In genomic region chr14:35331605-35332516, GRCh38 we compare ENCODE assay signal across 9 cellular contexts. TPM values are rescaled to one million over a fixed set of nuclear protein-coding genes. Genes with fewer than 3 reads are reported as not detected.
A peak's percentile ranks its signal among the peaks of the same experiment; 100 is the strongest.
DNase-seq lines count a peak whose midpoint lies in the region; ATAC-seq lines count a peak whose summit lies in the region.
"Had no signal": no experiment of that assay in that cellular context is flagged by ENCODE, and none has a peak within 500 bp of the region (broad histone marks: within the 10 kb centered on the region; RNA-seq: fewer than 3 reads in every experiment).

No MANE protein-coding gene starts in this region.

- peaks cover 34% of the 10 kb centered on the region for H3K4me1 Mint-ChIP-seq in activated CD8-positive, alpha-beta memory T cell treated with anti-CD3 and anti-CD28 coated beads, Interleukin-2, amount 10 ng/mL, durations not matched to agents 7 days and 5 days

- H3K27ac Mint-ChIP-seq in activated CD8-positive, alpha-beta memory T cell treated with anti-CD3 and anti-CD28 coated beads, Interleukin-2, amount 10 ng/mL, durations not matched to agents 7 days and 5 days, result peak overlapping the region; percentile 94

- peak; percentile 14 for DNase-seq in DMS 273 (lab: John Stamatoyannopoulos, UW; ENCODE audit: unreplicated experiment)
- no peak for DNase-seq in DMS 273 treated with DMSO at 0.1 percent for 48 hours (lab: John Stamatoyannopoulos, UW)
- DNase-seq in activated CD8-positive, alpha-beta memory T cell treated with anti-CD3 and anti-CD28 coated beads, Interleukin-2, amount 10 ng/mL, durations not matched to agents 7 days and 5 days, result no peak
- peak; percentile 72 to 81 for DNase-seq in left colon
- DNase-seq in sciatic nerve (ENCODE audit: low spot score), result no peak
- DNase-seq in foreskin melanocyte, result no peak

- CTCF ChIA-PET in activated CD8-positive, alpha-beta memory T cell treated with anti-CD3 and anti-CD28 coated beads, Interleukin-2, amount 10 ng/mL, durations not matched to agents 7 days and 5 days (lab: Charles Lee), result interaction anchor here (1.4 to 3.0 kb wide), 3 partner anchors 9 to 72 kb away, joined by 5 to 25 read pairs (median 6); partner anchors contain the start of gene NFKBIA

- H3K36me3 Mint-ChIP-seq in activated CD8-positive, alpha-beta memory T cell treated with anti-CD3 and anti-CD28 coated beads, Interleukin-2, amount 10 ng/mL, durations not matched to agents 7 days and 5 days, result no peaks in the 10 kb centered on the region

- ATAC-seq in HG03108 (IDR thresholded peaks at IDR 0.05; ENCODE audit: unreplicated experiment) (peak; percentile 45), left colon (peak; percentile 50), sciatic nerve (no peak), GM19395 (IDR thresholded peaks at IDR 0.05; ENCODE audit: unreplicated experiment) (no peak)
- ATAC-seq in activated CD8-positive, alpha-beta memory T cell treated with anti-CD3 and anti-CD28 coated beads, Interleukin-2, amount 10 ng/mL, durations not matched to agents 7 days and 5 days, result no peak

- no peaks in the 10 kb centered on the region for H3K9me3 Mint-ChIP-seq in activated CD8-positive, alpha-beta memory T cell treated with anti-CD3 and anti-CD28 coated beads, Interleukin-2, amount 10 ng/mL, durations not matched to agents 7 days and 5 days (ENCODE audit: low read depth)
- H3K9me3 Mint-ChIP-seq: neural crest cell had no signal

- H3K27me3 Mint-ChIP-seq in activated CD8-positive, alpha-beta memory T cell treated with anti-CD3 and anti-CD28 coated beads, Interleukin-2, amount 10 ng/mL, durations not matched to agents 7 days and 5 days, result no peaks in the 10 kb centered on the region

- no peak overlapping the region for H3K4me3 Mint-ChIP-seq in activated CD8-positive, alpha-beta memory T cell treated with anti-CD3 and anti-CD28 coated beads, Interleukin-2, amount 10 ng/mL, durations not matched to agents 7 days and 5 days
- H3K4me3 Mint-ChIP-seq: neural crest cell had no signal

- intact Hi-C loops in left colon (cut with DNase I, micrococcal nuclease), result no loop called here
- intact Hi-C loops in sciatic nerve (cut with DNase I), result no loop called here

RNA-seq across cellular contexts. Expression of gene PSMA6, which starts 39.7 kb away (rescaled TPM):
- total RNA-seq in activated CD8-positive, alpha-beta memory T cell treated with anti-CD3 and anti-CD28 coated beads, Interleukin-2, amount 10 ng/mL, durations not matched to agents 7 days and 5 days, result 100 to 1,000 TPM; 251 to 299 TPM
- total RNA-seq in left colon (100 to 1,000 TPM; 138 to 171 TPM), sciatic nerve (103 TPM)

Comparison
In these comparisons a context has a peak if more than half of its experiments do, and no peak if none do; other contexts are left out.
1. DNase-seq: peak in DMS 273 (single experiment) and left colon (2 of 2); none in DMS 273 treated with DMSO at 0.1 percent for 48 hours (single experiment), activated CD8-positive, alpha-beta memory T cell treated with anti-CD3 and anti-CD28 coated beads, Interleukin-2, amount 10 ng/mL, durations not matched to agents 7 days and 5 days (single experiment), sciatic nerve (single experiment) and foreskin melanocyte (single experiment).
2. ATAC-seq: peak in HG03108 (single experiment) and left colon (single experiment); none in activated CD8-positive, alpha-beta memory T cell treated with anti-CD3 and anti-CD28 coated beads, Interleukin-2, amount 10 ng/mL, durations not matched to agents 7 days and 5 days (single experiment), sciatic nerve (single experiment) and GM19395 (single experiment).